In genomic region chr14:100065161-100065871, GRCh38 we compare ENCODE assay signal across 8 cellular contexts. TPM values are rescaled to one million over a fixed set of nuclear protein-coding genes. Genes with fewer than 3 reads are reported as not detected.
DNase-seq lines count a peak whose midpoint lies in the region; ATAC-seq and TF ChIP-seq lines count a peak whose summit lies in the region.

Gene EVL, plus strand, starts transcription at chr14:100065422. Its CDS starts 79 bp downstream, at chr14:100065501.

- H3K27ac Mint-ChIP-seq in CD4-positive, CD25-positive, alpha-beta regulatory T cell = peak within 1 kb of the TSS; percentile 97 to 99 (median 98)
- peak within 1 kb of the TSS; percentile 98 for H3K27ac Mint-ChIP-seq in activated CD4-positive, alpha-beta memory T cell treated with anti-CD3 and anti-CD28 coated beads for 36 hours

- H3K36me3 ChIP-seq in CD4-positive, CD25-positive, alpha-beta regulatory T cell (ENCODE audit: control insufficient read depth, insufficient read depth, low read length) = peaks cover 7% of the 10 kb centered on the region
- no peaks in the 10 kb centered on the region for H3K36me3 ChIP-seq in aorta (ENCODE audit: control insufficient read depth in 1 of 2, insufficient read depth in 2 of 2, low read length in 1 of 2)

- 91% methylated on average over 6 of the region's 6 CpGs for WGBS in aorta, 2 donors

- no peaks in the 10 kb centered on the region for H3K27me3 Mint-ChIP-seq in CD4-positive, CD25-positive, alpha-beta regulatory T cell
- no peaks in the 10 kb centered on the region for H3K27me3 Mint-ChIP-seq in activated CD4-positive, alpha-beta memory T cell treated with anti-CD3 and anti-CD28 coated beads for 36 hours

- no peaks in the 10 kb centered on the region for H3K9me3 ChIP-seq in CD4-positive, CD25-positive, alpha-beta regulatory T cell (ENCODE audit: control insufficient read depth in 2 of 2, low read length in 2 of 2)
- no peaks in the 10 kb centered on the region for H3K9me3 ChIP-seq in aorta (ENCODE audit: control insufficient read depth, low read length)

- TF ChIP-seq POLR2A in erythroblast (IDR thresholded peaks at IDR 0.05; ENCODE audit: low read length) = peak; percentile 17

- peak within 1 kb of the TSS; percentile 95 for H3K27ac ChIP-seq in CD4-positive, CD25-positive, alpha-beta regulatory T cell (ENCODE audit: insufficient read depth, low read length, poor library complexity, severe bottlenecking)
- H3K27ac ChIP-seq in aorta (ENCODE audit: low read depth in 1 of 2, low read length in 2 of 2) = no peak within 1 kb of the TSS

- H3K4me1 Mint-ChIP-seq in CD4-positive, CD25-positive, alpha-beta regulatory T cell = peaks cover 10 to 77% (median 49%) of the 10 kb centered on the region in 4 donors
- peaks cover 81% of the 10 kb centered on the region for H3K4me1 Mint-ChIP-seq in activated CD4-positive, alpha-beta memory T cell treated with anti-CD3 and anti-CD28 coated beads for 36 hours (ENCODE audit: low read depth)

- no peaks in the 10 kb centered on the region for H3K9me3 Mint-ChIP-seq in CD4-positive, CD25-positive, alpha-beta regulatory T cell
- no peaks in the 10 kb centered on the region for H3K9me3 Mint-ChIP-seq in activated CD4-positive, alpha-beta memory T cell treated with anti-CD3 and anti-CD28 coated beads for 36 hours

- CTCF ChIA-PET in activated CD4-positive, alpha-beta memory T cell treated with anti-CD3 and anti-CD28 coated beads for 36 hours (lab: Charles Lee) = interaction anchor here (1.1 to 16.8 kb wide), 8 partner anchors 8 to 312 kb away, joined by 3 to 573 read pairs (median 9); no protein-coding TSS in a partner anchor

- peak within 1 kb of the TSS; percentile 100 for H3K4me3 ChIP-seq in CD4-positive, CD25-positive, alpha-beta regulatory T cell (ENCODE audit: low read depth, low read length)
- no peak within 1 kb of the TSS for H3K4me3 ChIP-seq in aorta (ENCODE audit: low read length in 2 of 2)

- no peaks in the 10 kb centered on the region for H3K27me3 ChIP-seq in CD4-positive, CD25-positive, alpha-beta regulatory T cell (ENCODE audit: control insufficient read depth, insufficient read depth, low read length)
- H3K27me3 ChIP-seq in aorta (ENCODE audit: control insufficient read depth in 1 of 2, insufficient read depth in 2 of 2, low read length in 1 of 2) = no peaks in the 10 kb centered on the region

- peak; percentile 52 to 95 (median 83) for DNase-seq in CD4-positive, CD25-positive, alpha-beta regulatory T cell
- DNase-seq in KG1 (lab: John Stamatoyannopoulos, UW) = peak; percentile 94
- peak; percentile 93 for DNase-seq in activated CD4-positive, alpha-beta memory T cell treated with anti-CD3 and anti-CD28 coated beads for 36 hours
- peak; percentile 19 to 25 for DNase-seq in erythroblast (lab: John Stamatoyannopoulos, UW)
- DNase-seq in posterior vena cava (ENCODE audit: low spot score) = peak; percentile 86
- peak in 1 of 2 donors; percentile 72 for DNase-seq in aorta
- DNase-seq in NCI-H526 treated with DMSO at 0.1 percent for 48 hours (lab: John Stamatoyannopoulos, UW) = no peak

- POLR2A ChIA-PET in activated CD4-positive, alpha-beta memory T cell treated with anti-CD3 and anti-CD28 coated beads for 36 hours (lab: Charles Lee) = interaction anchor here (0.6 to 16.6 kb wide), 7 partner anchors 15 to 310 kb away, joined by 3 to 302 read pairs (median 8); a partner anchor contains a TSS

- intact Hi-C loops in activated CD4-positive, alpha-beta memory T cell treated with anti-CD3 and anti-CD28 coated beads for 36 hours (cut with micrococcal nuclease) = loop anchor here (1.0 to 10.0 kb wide), 6 partner anchors 8 to 1757 kb away; partner anchors contain the start of gene CCDC85C
- intact Hi-C loops in posterior vena cava (cut with DNase I) (no loop called here), aorta (cut with DNase I) (no loop called here)

- peak within 1 kb of the TSS; percentile 90 to 99 (median 94) for H3K4me3 Mint-ChIP-seq in CD4-positive, CD25-positive, alpha-beta regulatory T cell
- H3K4me3 Mint-ChIP-seq in activated CD4-positive, alpha-beta memory T cell treated with anti-CD3 and anti-CD28 coated beads for 36 hours = peak within 1 kb of the TSS; percentile 81

- peaks cover 39% of the 10 kb centered on the region for H3K36me3 Mint-ChIP-seq in CD4-positive, CD25-positive, alpha-beta regulatory T cell
- H3K36me3 Mint-ChIP-seq in activated CD4-positive, alpha-beta memory T cell treated with anti-CD3 and anti-CD28 coated beads for 36 hours = peaks cover 15% of the 10 kb centered on the region

- H3K4me1 ChIP-seq in CD4-positive, CD25-positive, alpha-beta regulatory T cell (ENCODE audit: control insufficient read depth, insufficient read depth, low read length, poor library complexity, severe bottlenecking) = peaks cover 92% of the 10 kb centered on the region
- no peaks in the 10 kb centered on the region for H3K4me1 ChIP-seq in aorta (ENCODE audit: control insufficient read depth in 1 of 2, insufficient read depth in 2 of 2, low read length in 2 of 2)

- ATAC-seq in CD4-positive, CD25-positive, alpha-beta regulatory T cell (ENCODE audit: low read depth in 2 of 2) = peak; percentile 61 to 63
- ATAC-seq in GM21367 (IDR thresholded peaks at IDR 0.05; ENCODE audit: unreplicated experiment) (peak; percentile 41), aorta (ENCODE audit: low FRiP score) (peak; percentile 61)

RNA-seq across cellular contexts. Expression of gene EVL, which starts in this region (rescaled TPM):
- 1,219 TPM for total RNA-seq in CD4-positive, CD25-positive, alpha-beta regulatory T cell
- polyA plus RNA-seq in CD4-positive, CD25-positive, alpha-beta regulatory T cell = 100 to 1,000 TPM; 118 to 141 (median 136) TPM
- 100 to 1,000 TPM; 174 to 180 TPM for total RNA-seq in activated CD4-positive, alpha-beta memory T cell treated with anti-CD3 and anti-CD28 coated beads for 36 hours
- total RNA-seq in posterior vena cava = 10 to 100 TPM; 47.1 to 68.9 TPM
- 100 to 1,000 TPM in 1 of 2 donors, 10 to 100 TPM in 1; 34.2 to 133 TPM for total RNA-seq in aorta
- polyA plus RNA-seq in aorta = 10 to 100 TPM; 21.3 to 77.2 TPM
